ENCODE assay signal across 29 cellular contexts in genomic region chr7:39187130-39187529, GRCh38.
"Had no signal": no experiment of that assay in that cellular context is flagged by ENCODE, and none has a peak within 500 bp of the region (broad histone marks: within the 10 kb centered on the region; RNA-seq: fewer than 3 reads in every experiment).

No MANE protein-coding gene starts in this region.

- H3K27me3 ChIP-seq: left lung, neural progenitor cell, neutrophil, right atrium auricular region, right lobe of liver, stomach, testis, thyroid gland, transverse colon, upper lobe of left lung, vagina had no signal

- H2AFZ ChIP-seq: neural progenitor cell, parathyroid adenoma had no signal

- H3K4me2 ChIP-seq: neural progenitor cell, smooth muscle cell had no signal

- H3K79me2 ChIP-seq: parathyroid adenoma had no signal

- H3K4me1 Mint-ChIP-seq: mesothelial cell of epicardium; naive B cell; natural killer cell; stimulated activated naive B cell treated with anti-CD40 and anti-IgM and Interleukin-4, amounts not matched to agents 10 μg/mL and 1 μg/mL and 100 μg/mL, for 72 hours had no signal

- H3K36me3 Mint-ChIP-seq: mesothelial cell of epicardium; naive B cell; natural killer cell; neural progenitor cell; stimulated activated naive B cell treated with anti-CD40 and anti-IgM and Interleukin-4, amounts not matched to agents 10 μg/mL and 1 μg/mL and 100 μg/mL, for 72 hours had no signal

- H3K27ac ChIP-seq: left lung, lower lobe of right lung, neural progenitor cell, neutrophil, parathyroid adenoma, psoas muscle, right atrium auricular region, right lobe of liver, stomach, testis, thyroid gland, transverse colon, upper lobe of left lung, vagina had no signal

- H3K4me3 ChIP-seq: left lung, lower lobe of right lung, neural progenitor cell, psoas muscle, right atrium auricular region, right lobe of liver, smooth muscle cell, stomach, testis, thyroid gland, transverse colon, upper lobe of left lung, vagina had no signal

- DNase-seq: hippocampal formation; kidney; left colon; lower lobe of right lung; mammary epithelial cell; mesenchymal stem cell; naive B cell; natural killer cell; nephron progenitor cell; occipital lobe; psoas muscle; right lobe of liver; stimulated activated CD4-positive, alpha-beta T cell treated with anti-CD3 and anti-CD28 coated beads, Interleukin-1b, Interleukin-23, amount 100 ng/mL, for 48 hours; stimulated activated CD4-positive, alpha-beta T cell treated with anti-CD3 and anti-CD28 coated beads, Interleukin-2, amount 100 ng/mL, for 48 hours; stimulated activated naive B cell treated with anti-CD40 and anti-IgM and Interleukin-4, amounts not matched to agents 10 μg/mL and 1 μg/mL and 100 μg/mL, for 72 hours; stimulated activated naive CD8-positive, alpha-beta T cell treated with anti-CD3 and anti-CD28 coated beads, Interleukin-15, Interleukin-2, amounts not matched to agents 100 U/mL and 50 U/mL, for 24 hours; stomach; testis; thyroid gland; transverse colon had no signal

- H3K9me3 Mint-ChIP-seq: natural killer cell had no signal

- H3K4me1 ChIP-seq: left lung, lower lobe of right lung, parathyroid adenoma, psoas muscle, right atrium auricular region, right lobe of liver, stomach, testis, thyroid gland, transverse colon, upper lobe of left lung, vagina had no signal

- H3K36me3 ChIP-seq: left lung, lower lobe of right lung, neural progenitor cell, neutrophil, right atrium auricular region, right lobe of liver, stomach, thyroid gland, transverse colon, upper lobe of left lung, vagina had no signal

- ATAC-seq: left colon; left lung; lower lobe of right lung; natural killer cell; psoas muscle; right lobe of liver; stimulated activated naive B cell treated with anti-CD40 and anti-IgM and Interleukin-4, amounts not matched to agents 10 μg/mL and 1 μg/mL and 100 μg/mL, for 72 hours; stimulated activated naive CD8-positive, alpha-beta T cell treated with anti-CD3 and anti-CD28 coated beads, Interleukin-15, Interleukin-2, amounts not matched to agents 100 U/mL and 50 U/mL, for 24 hours had no signal

- H3K27ac Mint-ChIP-seq: mesothelial cell of epicardium; naive B cell; natural killer cell; nephron progenitor cell; neural progenitor cell; stimulated activated naive B cell treated with anti-CD40 and anti-IgM and Interleukin-4, amounts not matched to agents 10 μg/mL and 1 μg/mL and 100 μg/mL, for 72 hours had no signal

- H3K4me3 Mint-ChIP-seq: mesothelial cell of epicardium; naive B cell; natural killer cell; nephron progenitor cell; neural progenitor cell; stimulated activated naive B cell treated with anti-CD40 and anti-IgM and Interleukin-4, amounts not matched to agents 10 μg/mL and 1 μg/mL and 100 μg/mL, for 72 hours had no signal
